Comparison of ENCODE assay signal across 8 cellular contexts in the genomic region with DNA sequence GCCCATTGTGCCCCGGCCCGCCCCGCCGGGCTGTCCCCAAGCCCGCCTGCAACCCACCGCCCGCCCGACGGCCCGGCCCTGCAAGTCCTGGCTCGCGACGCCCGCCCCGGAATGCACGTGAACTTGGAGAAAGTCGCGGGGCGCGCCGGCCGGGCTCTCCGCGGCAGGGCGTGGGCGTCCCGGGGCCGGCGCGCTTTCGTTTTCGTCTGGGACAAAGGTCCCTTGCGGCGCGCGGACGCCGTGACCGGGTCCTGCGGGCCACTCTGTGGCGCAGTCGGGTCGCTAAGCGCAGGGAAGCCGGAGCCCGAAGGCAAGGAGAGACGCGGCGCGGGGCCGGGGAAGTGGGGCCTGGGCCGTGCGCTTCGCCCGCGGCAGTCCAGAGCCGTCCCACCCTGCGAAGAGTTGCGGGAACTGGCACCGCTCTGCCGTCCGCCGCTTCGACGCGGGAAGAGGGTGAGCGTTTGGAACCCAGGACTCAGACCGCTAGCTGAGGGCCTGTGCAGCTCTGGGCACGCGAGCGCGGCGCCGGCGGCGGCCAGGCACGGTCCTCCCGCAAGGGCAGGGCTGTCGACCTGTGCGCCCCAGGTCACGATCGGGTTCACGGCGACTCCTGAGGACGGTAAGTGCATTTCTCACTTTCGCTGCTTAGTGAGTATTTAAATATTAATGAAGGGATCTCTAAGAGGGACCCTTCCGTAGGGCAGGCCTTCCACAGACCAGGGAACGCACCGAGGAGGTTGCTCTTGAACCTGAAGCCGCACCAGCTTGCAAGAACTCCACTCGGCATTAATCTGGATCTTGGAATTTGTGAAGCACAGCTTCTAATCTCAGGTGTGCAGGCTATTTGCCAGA.
DNase-seq lines count a peak whose midpoint lies in the region; ATAC-seq and TF ChIP-seq lines count a peak whose summit lies in the region.

No MANE protein-coding gene starts in this region.

- H3K4me3 ChIP-seq in foreskin fibroblast (ENCODE audit: low read depth in 1 of 2, low read length in 2 of 2) (peak overlapping the region; percentile 68 to 86), neutrophil (ENCODE audit: low read depth in 1 of 2, low read length in 1 of 2) (peak overlapping the region; percentile 63 to 68)

- H3K4me1 ChIP-seq in neutrophil (ENCODE audit: control insufficient read depth in 1 of 2, insufficient read depth in 1 of 2, low read depth in 1 of 2, low read length in 1 of 2) = peaks cover 27 to 56% of the 10 kb centered on the region in 2 experiments

- DNase-seq in GM13976 (ENCODE audit: low spot score) (peak; percentile 62), foreskin fibroblast (peak in 1 of 2 donors; percentile 80), kidney glomerular epithelial cell (lab: John Stamatoyannopoulos, UW) (no peak)
- DNase-seq in activated T-cell treated with anti-CD3 and anti-CD28 coated beads, Interleukin-2, amount 50 U/mL, for 24 hours = peak; percentile 72

- H3K27ac ChIP-seq in KOPT-K1 (ENCODE audit: low read depth, low read length, poor library complexity, severe bottlenecking) (peak overlapping the region; percentile 100), neutrophil (peak overlapping the region; percentile 63)

- peaks cover 8% of the 10 kb centered on the region for H3K27me3 Mint-ChIP-seq in activated T-cell treated with anti-CD3 and anti-CD28 coated beads, Interleukin-2, amount 50 U/mL, for 24 hours

- peaks cover 34% of the 10 kb centered on the region for H3K36me3 ChIP-seq in KOPT-K1 (ENCODE audit: insufficient read depth, low read length)
- peaks cover 13% of the 10 kb centered on the region for H3K36me3 ChIP-seq in neutrophil

- H3K4me3 Mint-ChIP-seq in activated T-cell treated with anti-CD3 and anti-CD28 coated beads, Interleukin-2, amount 50 U/mL, for 24 hours = peak overlapping the region; percentile 79

- no peak for TF ChIP-seq CTCF in GM13976 (IDR thresholded peaks at IDR 0.05; ENCODE audit: borderline replicate concordance, control extremely low read depth, extremely low read depth, insufficient read depth, missing control alignments)
- no peak for TF ChIP-seq CTCF in foreskin fibroblast (IDR thresholded peaks at IDR 0.05; ENCODE audit: low read depth, low read length)
- no peak for TF ChIP-seq CTCF in neutrophil (IDR thresholded peaks at IDR 0.05)

- in situ Hi-C loops in GM13976 (cut with MboI; ENCODE audit: low sequenced_read_pairs, unreplicated experiment) = no loop called here

- no peaks in the 10 kb centered on the region for H3K9me3 Mint-ChIP-seq in activated T-cell treated with anti-CD3 and anti-CD28 coated beads, Interleukin-2, amount 50 U/mL, for 24 hours

- ATAC-seq in GM18870 (IDR thresholded peaks at IDR 0.05; ENCODE audit: unreplicated experiment) (no peak), HG03280 (IDR thresholded peaks at IDR 0.05; ENCODE audit: unreplicated experiment) (no peak)

- no peaks in the 10 kb centered on the region for H3K27me3 ChIP-seq in neutrophil

- peaks cover 40% of the 10 kb centered on the region for H3K4me1 Mint-ChIP-seq in activated T-cell treated with anti-CD3 and anti-CD28 coated beads, Interleukin-2, amount 50 U/mL, for 24 hours (ENCODE audit: low read depth)

- peaks cover 14% of the 10 kb centered on the region for H3K36me3 Mint-ChIP-seq in activated T-cell treated with anti-CD3 and anti-CD28 coated beads, Interleukin-2, amount 50 U/mL, for 24 hours (ENCODE audit: low read depth)

- no peaks in the 10 kb centered on the region for H3K9me3 ChIP-seq in KOPT-K1 (ENCODE audit: insufficient read depth, low read length, poor library complexity, severe bottlenecking)
- H3K9me3 ChIP-seq in neutrophil = no peaks in the 10 kb centered on the region

- H3K27ac Mint-ChIP-seq in activated T-cell treated with anti-CD3 and anti-CD28 coated beads, Interleukin-2, amount 50 U/mL, for 24 hours = no peak overlapping the region
